In genomic region chr3:42735021-42735420, GRCh38 we compare ENCODE assay signal across 16 cellular contexts. TPM values are rescaled to one million over a fixed set of nuclear protein-coding genes. Genes with fewer than 3 reads are reported as not detected.
"Had no signal": no experiment of that assay in that cellular context is flagged by ENCODE, and none has a peak within 500 bp of the region (broad histone marks: within the 10 kb centered on the region; RNA-seq: fewer than 3 reads in every experiment).

No MANE protein-coding gene starts in this region.

- H3K4me3 ChIP-seq: left lung, SJCRH30, smooth muscle cell had no signal

- H3K36me3 ChIP-seq: left lung, SJCRH30 had no signal

- H3K36me3 Mint-ChIP-seq: immature natural killer cell; stimulated activated effector memory CD8-positive, alpha-beta T cell treated with anti-CD3 and anti-CD28 coated beads, Interleukin-12 subunit alpha, Interleukin-12 subunit beta, amount 100 ng/mL, for 72 hours; type B pancreatic cell had no signal

- H3K27me3 Mint-ChIP-seq: activated CD8-positive, alpha-beta T cell treated with anti-CD3 and anti-CD28 coated beads for 36 hours; type B pancreatic cell had no signal

- H3K4me1 ChIP-seq: left lung, SJCRH30 had no signal

- ATAC-seq: activated CD8-positive, alpha-beta T cell treated with anti-CD3 and anti-CD28 coated beads for 36 hours; left lung; right cardiac atrium; stimulated activated effector memory CD8-positive, alpha-beta T cell treated with anti-CD3 and anti-CD28 coated beads, Interleukin-12 subunit alpha, Interleukin-12 subunit beta, amount 100 ng/mL, for 72 hours had no signal

- H3K4me3 Mint-ChIP-seq: activated CD8-positive, alpha-beta T cell treated with anti-CD3 and anti-CD28 coated beads for 36 hours; activated naive CD4-positive, alpha-beta T cell treated with anti-CD3 and anti-CD28 coated beads for 36 hours; activated T-helper 1 cell treated with anti-CD3 and anti-CD28 coated beads, Interleukin-12 subunit alpha, Interleukin-12 subunit beta, Interleukin-2, Interleukin-4 antibody, amounts not matched to agents 30 ng/mL and 10 ng/mL and 1 ng/mL, durations not matched to agents 14 hours and 24 hours and 36 hours; immature natural killer cell; stimulated activated effector memory CD8-positive, alpha-beta T cell treated with anti-CD3 and anti-CD28 coated beads, Interleukin-12 subunit alpha, Interleukin-12 subunit beta, amount 100 ng/mL, for 72 hours; type B pancreatic cell had no signal

- H3K4me2 ChIP-seq: smooth muscle cell had no signal

- DNase-seq: activated CD8-positive, alpha-beta T cell treated with anti-CD3 and anti-CD28 coated beads for 36 hours; activated naive CD4-positive, alpha-beta T cell treated with anti-CD3 and anti-CD28 coated beads for 36 hours; central memory CD4-positive, alpha-beta T cell; glutamatergic neuron; immature natural killer cell; mesenchymal stem cell; right cardiac atrium; SJCRH30; SW 1271 had no signal

- H3K9me3 Mint-ChIP-seq: activated CD8-positive, alpha-beta T cell treated with anti-CD3 and anti-CD28 coated beads for 36 hours; activated naive CD4-positive, alpha-beta T cell treated with anti-CD3 and anti-CD28 coated beads for 36 hours; activated T-helper 1 cell treated with anti-CD3 and anti-CD28 coated beads, Interleukin-12 subunit alpha, Interleukin-12 subunit beta, Interleukin-2, Interleukin-4 antibody, amounts not matched to agents 30 ng/mL and 10 ng/mL and 1 ng/mL, durations not matched to agents 14 hours and 24 hours and 36 hours; stimulated activated effector memory CD8-positive, alpha-beta T cell treated with anti-CD3 and anti-CD28 coated beads, Interleukin-12 subunit alpha, Interleukin-12 subunit beta, amount 100 ng/mL, for 72 hours; type B pancreatic cell had no signal

- H3K27ac Mint-ChIP-seq: activated CD8-positive, alpha-beta T cell treated with anti-CD3 and anti-CD28 coated beads for 36 hours; activated naive CD4-positive, alpha-beta T cell treated with anti-CD3 and anti-CD28 coated beads for 36 hours; activated T-helper 1 cell treated with anti-CD3 and anti-CD28 coated beads, Interleukin-12 subunit alpha, Interleukin-12 subunit beta, Interleukin-2, Interleukin-4 antibody, amounts not matched to agents 30 ng/mL and 10 ng/mL and 1 ng/mL, durations not matched to agents 14 hours and 24 hours and 36 hours; stimulated activated effector memory CD8-positive, alpha-beta T cell treated with anti-CD3 and anti-CD28 coated beads, Interleukin-12 subunit alpha, Interleukin-12 subunit beta, amount 100 ng/mL, for 72 hours; type B pancreatic cell had no signal

- H3K9me3 ChIP-seq: left lung, SJCRH30 had no signal

- H3K27me3 ChIP-seq: left lung, SJCRH30 had no signal

- H3K4me1 Mint-ChIP-seq: immature natural killer cell; stimulated activated effector memory CD8-positive, alpha-beta T cell treated with anti-CD3 and anti-CD28 coated beads, Interleukin-12 subunit alpha, Interleukin-12 subunit beta, amount 100 ng/mL, for 72 hours had no signal

- H3K27ac ChIP-seq: left lung, SJCRH30 had no signal

RNA-seq across cellular contexts. Expression of gene HHATL, which starts 32.4 kb away (rescaled TPM):
- total RNA-seq: activated CD8-positive, alpha-beta T cell treated with anti-CD3 and anti-CD28 coated beads for 36 hours; activated naive CD4-positive, alpha-beta T cell treated with anti-CD3 and anti-CD28 coated beads for 36 hours; activated T-helper 1 cell treated with anti-CD3 and anti-CD28 coated beads, Interleukin-12 subunit alpha, Interleukin-12 subunit beta, Interleukin-2, Interleukin-4 antibody, amounts not matched to agents 30 ng/mL and 10 ng/mL and 1 ng/mL, durations not matched to agents 14 hours and 24 hours and 36 hours; epithelial cell of proximal tubule; SJCRH30; smooth muscle cell had no signal
- polyA plus RNA-seq: immature natural killer cell, smooth muscle cell had no signal

RNA-seq across cellular contexts. Expression of gene CCDC13, which starts 38.0 kb away (rescaled TPM):
- total RNA-seq: activated T-helper 1 cell treated with anti-CD3 and anti-CD28 coated beads, Interleukin-12 subunit alpha, Interleukin-12 subunit beta, Interleukin-2, Interleukin-4 antibody, amounts not matched to agents 30 ng/mL and 10 ng/mL and 1 ng/mL, durations not matched to agents 14 hours and 24 hours and 36 hours; smooth muscle cell had no signal
- polyA plus RNA-seq: smooth muscle cell had no signal

RNA-seq across cellular contexts. Expression of gene KLHL40, which starts 49.7 kb away (rescaled TPM):
- total RNA-seq: activated CD8-positive, alpha-beta T cell treated with anti-CD3 and anti-CD28 coated beads for 36 hours; activated naive CD4-positive, alpha-beta T cell treated with anti-CD3 and anti-CD28 coated beads for 36 hours; activated T-helper 1 cell treated with anti-CD3 and anti-CD28 coated beads, Interleukin-12 subunit alpha, Interleukin-12 subunit beta, Interleukin-2, Interleukin-4 antibody, amounts not matched to agents 30 ng/mL and 10 ng/mL and 1 ng/mL, durations not matched to agents 14 hours and 24 hours and 36 hours; epithelial cell of proximal tubule; left lung; smooth muscle cell; subcutaneous adipose tissue had no signal
- polyA plus RNA-seq: immature natural killer cell, smooth muscle cell had no signal
